Comparison of ENCODE assay signal across 8 cellular contexts in the genomic region with DNA sequence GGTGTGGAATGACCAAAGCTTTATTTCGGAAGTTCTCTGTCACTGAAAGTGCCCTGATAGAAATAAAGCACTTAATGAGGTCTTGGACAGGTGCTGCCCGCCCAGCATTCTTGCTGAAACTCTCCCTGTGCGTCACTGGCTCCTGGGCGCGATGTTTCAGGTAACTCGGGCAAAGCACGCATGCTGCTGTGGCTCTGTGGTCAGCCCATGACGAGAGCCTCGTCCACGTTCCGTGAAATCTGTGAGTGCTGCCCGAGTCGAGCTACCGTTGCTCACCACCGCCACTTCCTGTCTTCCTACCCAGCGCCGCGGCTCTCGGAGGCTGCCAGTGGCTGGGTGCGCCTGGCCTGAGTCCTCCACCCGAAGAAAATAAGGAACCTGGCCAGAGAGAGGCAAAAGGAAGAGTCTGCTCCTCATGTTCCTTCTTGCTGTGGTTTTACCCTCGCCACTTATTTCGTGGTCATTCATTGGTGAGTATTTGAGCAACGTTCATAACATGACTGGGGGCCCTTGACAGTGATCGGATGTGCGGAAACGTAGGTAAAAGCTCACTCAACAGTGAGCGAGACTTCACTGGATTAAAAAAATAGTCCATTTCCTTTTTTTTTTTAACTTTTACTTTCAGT.
DNase-seq lines count a peak whose midpoint lies in the region; ATAC-seq and TF ChIP-seq lines count a peak whose summit lies in the region.

No MANE protein-coding gene starts in this region.

- H4K20me1 ChIP-seq in Loucy (ENCODE audit: insufficient read depth, low read length, poor library complexity, severe bottlenecking), result no peaks in the 10 kb centered on the region

- H2AFZ ChIP-seq in Loucy (ENCODE audit: low read length), result peak overlapping the region; percentile 92

- H3K4me3 ChIP-seq in Loucy (ENCODE audit: low read length, poor library complexity, severe bottlenecking) (peak overlapping the region; percentile 71), left ventricle myocardium inferior (no peak overlapping the region)

- TF ChIP-seq CTCF in Loucy (conservative IDR thresholded peaks at IDR 0.05; ENCODE audit: low read length) (no peak), left ventricle myocardium inferior (IDR thresholded peaks at IDR 0.05; ENCODE audit: borderline replicate concordance) (no peak)

- no peaks in the 10 kb centered on the region for H3K27me3 ChIP-seq in Loucy (ENCODE audit: insufficient read depth, low read length, poor library complexity, severe bottlenecking)
- H3K27me3 ChIP-seq in left ventricle myocardium inferior (ENCODE audit: low read depth), result no peaks in the 10 kb centered on the region

- H3K4me1 ChIP-seq in Loucy (ENCODE audit: insufficient read depth, low read length, poor library complexity, severe bottlenecking) (peaks cover 56% of the 10 kb centered on the region), left ventricle myocardium inferior (peaks cover under 1% of the 10 kb centered on the region)

- peak; percentile 81 for DNase-seq in DMS53 (lab: John Stamatoyannopoulos, UW)
- DNase-seq in activated CD8-positive, alpha-beta memory T cell treated with anti-CD3 and anti-CD28 coated beads, Interleukin-2, amount 50 U/mL, for 1 hour (ENCODE audit: extremely low read depth), result peak; percentile 57
- DNase-seq in left ventricle myocardium inferior, result peak; percentile 70
- DNase-seq in stimulated activated CD4-positive, alpha-beta T cell treated with anti-CD3 and anti-CD28 coated beads, TNF-alpha, amount 100 ng/mL, for 24 hours (ENCODE audit: low read depth in 3 of 3), result peak; percentile 37 to 70 (median 50)
- no peak for DNase-seq in NCI-H226
- DNase-seq in A172 (ENCODE audit: low spot score), result no peak

- H3K4me2 ChIP-seq in Loucy (ENCODE audit: low read depth, low read length, poor library complexity, severe bottlenecking), result peak overlapping the region; percentile 75

- H3K9me3 ChIP-seq in Loucy (ENCODE audit: insufficient read depth, low read depth, low read length), result no peaks in the 10 kb centered on the region
- no peaks in the 10 kb centered on the region for H3K9me3 ChIP-seq in left ventricle myocardium inferior (replicated peaks)

- H3K79me2 ChIP-seq in Loucy (ENCODE audit: insufficient read depth, low read length), result no peaks in the 10 kb centered on the region

- ATAC-seq in GM21528 (IDR thresholded peaks at IDR 0.05; ENCODE audit: low FRiP score, unreplicated experiment), result peak; percentile 72

- H3K9me2 ChIP-seq in Loucy (replicated peaks; ENCODE audit: low read depth, low read length), result no peaks in the 10 kb centered on the region

- peaks cover 6% of the 10 kb centered on the region; the same call in 1 of the 2 replicates for H3F3A ChIP-seq in Loucy (ENCODE audit: low read depth)

- H3K27ac ChIP-seq in left ventricle myocardium inferior (replicated peaks), result peak overlapping the region; percentile 44

- peak overlapping the region; percentile 67 for H3K9ac ChIP-seq in Loucy (ENCODE audit: low read depth, low read length, poor library complexity, severe bottlenecking)

- no peaks in the 10 kb centered on the region for H3K36me3 ChIP-seq in Loucy (ENCODE audit: insufficient read depth, low read length)
- H3K36me3 ChIP-seq in left ventricle myocardium inferior, result no peaks in the 10 kb centered on the region

- intact Hi-C loops in left ventricle myocardium inferior (cut with micrococcal nuclease), result no loop called here

Comparison
In these comparisons a context has a peak if more than half of its experiments do, and no peak if none do; other contexts are left out.
1. DNase-seq: peak in DMS53 (single experiment), activated CD8-positive, alpha-beta memory T cell treated with anti-CD3 and anti-CD28 coated beads, Interleukin-2, amount 50 U/mL, for 1 hour (single experiment), left ventricle myocardium inferior (single experiment) and stimulated activated CD4-positive, alpha-beta T cell treated with anti-CD3 and anti-CD28 coated beads, TNF-alpha, amount 100 ng/mL, for 24 hours (3 of 3); none in NCI-H226 (single experiment) and A172 (single experiment).